In the genomic region with DNA sequence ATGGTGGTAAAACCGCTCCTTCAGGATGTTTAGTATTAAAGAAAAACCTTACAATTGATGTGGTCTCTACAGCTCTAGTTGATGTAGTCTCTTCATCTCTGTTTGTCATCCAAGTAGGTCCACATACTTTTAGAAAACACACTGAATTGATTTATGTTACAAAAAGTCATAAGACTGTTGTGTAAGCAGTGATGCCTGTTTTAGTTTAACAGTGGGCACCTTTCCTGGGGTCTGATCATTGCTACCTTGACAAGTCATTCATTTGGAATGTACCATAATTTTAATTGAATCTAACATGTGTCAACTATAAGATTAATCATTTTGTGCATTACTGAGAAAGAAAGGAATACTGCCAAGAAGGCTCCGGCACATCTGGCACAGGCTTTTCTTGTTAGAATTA, we compare ENCODE assay signal across 23 cellular contexts. TPM values are rescaled to one million over a fixed set of nuclear protein-coding genes. Genes with fewer than 3 reads are reported as not detected.
DNase-seq lines count a peak whose midpoint lies in the region; ATAC-seq, FAIRE-seq and TF ChIP-seq lines count a peak whose summit lies in the region.
"Had no signal": no experiment of that assay in that cellular context is flagged by ENCODE, and none has a peak within 500 bp of the region (broad histone marks: within the 10 kb centered on the region; RNA-seq: fewer than 3 reads in every experiment).

No MANE protein-coding gene starts in this region.

- H3K9me3 ChIP-seq in astrocyte (ENCODE audit: insufficient read depth, low read depth, low read length): no peaks in the 10 kb centered on the region
- H3K9me3 ChIP-seq in MG63: no peaks in the 10 kb centered on the region
- H3K9me3 ChIP-seq: adrenal gland, Caco-2 had no signal

- H3K4me1 ChIP-seq in astrocyte (ENCODE audit: insufficient read depth, low read length) (no peaks in the 10 kb centered on the region), foreskin keratinocyte (peaks cover 15% of the 10 kb centered on the region)
- H3K4me1 ChIP-seq: Caco-2, neural progenitor cell had no signal

- CTCF ChIA-PET in WTC11 (lab: Charles Lee): no interaction called here

- peaks cover 47% of the 10 kb centered on the region for H4K20me1 ChIP-seq in astrocyte (ENCODE audit: insufficient read depth, low read length)

- TF ChIP-seq CTCF in HFFc6 (IDR thresholded peaks at IDR 0.05) (no peak), astrocyte (IDR thresholded peaks at IDR 0.05; ENCODE audit: insufficient read depth, low read depth, low read length) (no peak), foreskin keratinocyte (conservative IDR thresholded peaks at IDR 0.05) (no peak), WTC11 (IDR thresholded peaks at IDR 0.05) (no peak)

- no peak overlapping the region for H3K4me3 Mint-ChIP-seq in HFFc6
- H3K4me3 Mint-ChIP-seq in astrocyte (ENCODE audit: unreplicated experiment): no peak overlapping the region
- no peak overlapping the region for H3K4me3 Mint-ChIP-seq in WTC11
- H3K4me3 Mint-ChIP-seq: central memory CD8-positive, alpha-beta T cell; neural progenitor cell; type B pancreatic cell had no signal

- no peak overlapping the region for H3K27ac ChIP-seq in astrocyte (ENCODE audit: low read depth, low read length)
- H3K27ac ChIP-seq in foreskin keratinocyte: no peak overlapping the region
- H3K27ac ChIP-seq: neural progenitor cell had no signal

- H3K27me3 Mint-ChIP-seq in HFFc6 (ENCODE audit: insufficient read depth) (peaks cover 2% of the 10 kb centered on the region; the same call in 1 of the 2 replicates), astrocyte (ENCODE audit: low read depth, unreplicated experiment) (no peaks in the 10 kb centered on the region), WTC11 (ENCODE audit: low read depth) (no peaks in the 10 kb centered on the region)
- H3K27me3 Mint-ChIP-seq: central memory CD8-positive, alpha-beta T cell; type B pancreatic cell had no signal

- H2AFZ ChIP-seq in astrocyte (ENCODE audit: low read depth, low read length): no peak overlapping the region
- H2AFZ ChIP-seq: neural progenitor cell had no signal

- H3K4me3 ChIP-seq in astrocyte (ENCODE audit: insufficient read depth, low read depth, low read length): no peak overlapping the region
- H3K4me3 ChIP-seq in MG63: no peak overlapping the region
- H3K4me3 ChIP-seq: adrenal gland, dorsolateral prefrontal cortex, neural progenitor cell had no signal

- no peak for FAIRE-seq in astrocyte (lab: Jason Lieb, UNC)
- FAIRE-seq: GM18507, HTR-8/SVneo had no signal

- DNase-seq in AG20443 (ENCODE audit: low spot score): peak; percentile 15
- no peak for DNase-seq in HFFc6
- peak; percentile 48 for DNase-seq in astrocyte (ENCODE audit: low read depth)
- DNase-seq in foreskin keratinocyte: peak; percentile 15 to 49
- no peak for DNase-seq in WTC11 (ENCODE audit: low spot score)
- DNase-seq in MG63: no peak
- no peak for DNase-seq in NCI-H1417 (lab: John Stamatoyannopoulos, UW)
- DNase-seq in DMS 273 treated with DMSO at 0.1 percent for 48 hours (lab: John Stamatoyannopoulos, UW): no peak
- DNase-seq: adrenal gland; AML-193; Caco-2; dorsolateral prefrontal cortex; EL; NCI-H1105 treated with DMSO at 0.1 percent for 48 hours; NCI-H524 treated with DMSO at 0.1 percent for 48 hours; stimulated activated CD4-positive, alpha-beta T cell treated with anti-CD3 and anti-CD28 coated beads, Interleukin-4, amount 100 ng/mL, for 4 hours had no signal

- peak; percentile 34 for ATAC-seq in foreskin keratinocyte
- no peak for ATAC-seq in WTC11

- no peak overlapping the region for H3K4me2 ChIP-seq in astrocyte (ENCODE audit: low read length)
- H3K4me2 ChIP-seq: neural progenitor cell had no signal

- 0 out of 2 replicates have a peak, but pooled peaks cover 11% of the 10 kb centered on the region for H3K36me3 Mint-ChIP-seq in HFFc6 (ENCODE audit: low read depth)
- peaks cover 6% of the 10 kb centered on the region for H3K36me3 Mint-ChIP-seq in astrocyte (ENCODE audit: low read depth, unreplicated experiment)
- peaks cover 8% of the 10 kb centered on the region; the same call in 1 of the 2 replicates for H3K36me3 Mint-ChIP-seq in WTC11

- H3K27me3 ChIP-seq in astrocyte (ENCODE audit: insufficient read depth, low read length) (no peaks in the 10 kb centered on the region), foreskin keratinocyte (no peaks in the 10 kb centered on the region), MG63 (no peaks in the 10 kb centered on the region)
- H3K27me3 ChIP-seq: adrenal gland, dorsolateral prefrontal cortex, neural progenitor cell had no signal

- peaks cover 61% of the 10 kb centered on the region for H3K79me2 ChIP-seq in astrocyte (ENCODE audit: insufficient read depth, low read length)

- H3K9me3 Mint-ChIP-seq in HFFc6 (no peaks in the 10 kb centered on the region), astrocyte (ENCODE audit: unreplicated experiment) (no peaks in the 10 kb centered on the region), WTC11 (no peaks in the 10 kb centered on the region)
- H3K9me3 Mint-ChIP-seq: central memory CD8-positive, alpha-beta T cell; neural progenitor cell; type B pancreatic cell had no signal

- peaks cover 8% of the 10 kb centered on the region for H3K4me1 Mint-ChIP-seq in HFFc6 (ENCODE audit: low read depth)
- H3K4me1 Mint-ChIP-seq in astrocyte (ENCODE audit: low read depth, unreplicated experiment): peaks cover 3% of the 10 kb centered on the region
- H3K4me1 Mint-ChIP-seq in WTC11: no peaks in the 10 kb centered on the region
- H3K4me1 Mint-ChIP-seq: neural progenitor cell had no signal

- H3K9ac ChIP-seq in astrocyte (ENCODE audit: low read length): no peak overlapping the region
- H3K9ac ChIP-seq: neural progenitor cell had no signal

- H3K27ac Mint-ChIP-seq in HFFc6 (0 out of 2 replicates have a peak overlapping the region, but pooled peaks have one; percentile 16), astrocyte (ENCODE audit: unreplicated experiment) (no peak overlapping the region), WTC11 (no peak overlapping the region)
- H3K27ac Mint-ChIP-seq: neural progenitor cell, type B pancreatic cell had no signal

- peaks cover 8% of the 10 kb centered on the region for H3K36me3 ChIP-seq in astrocyte (ENCODE audit: insufficient read depth, low read length)
- H3K36me3 ChIP-seq in MG63: peaks cover 55% of the 10 kb centered on the region

- POLR2A ChIA-PET in WTC11 (lab: Charles Lee): interaction anchor here (0.6 kb wide), 1 partner anchor 367 kb away, joined by 4 read pairs; no protein-coding TSS in a partner anchor

TF ChIP-seq in WTC11, 78 proteins besides CTCF, POLR2A, EP300 and RAD21 (continues in another document):
- TF ChIP-seq, protein P1, sequence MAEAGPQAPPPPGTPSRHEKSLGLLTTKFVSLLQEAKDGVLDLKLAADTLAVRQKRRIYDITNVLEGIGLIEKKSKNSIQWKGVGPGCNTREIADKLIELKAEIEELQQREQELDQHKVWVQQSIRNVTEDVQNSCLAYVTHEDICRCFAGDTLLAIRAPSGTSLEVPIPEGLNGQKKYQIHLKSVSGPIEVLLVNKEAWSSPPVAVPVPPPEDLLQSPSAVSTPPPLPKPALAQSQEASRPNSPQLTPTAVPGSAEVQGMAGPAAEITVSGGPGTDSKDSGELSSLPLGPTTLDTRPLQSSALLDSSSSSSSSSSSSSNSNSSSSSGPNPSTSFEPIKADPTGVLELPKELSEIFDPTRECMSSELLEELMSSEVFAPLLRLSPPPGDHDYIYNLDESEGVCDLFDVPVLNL (CRISPR knock-in tag; IDR thresholded peaks at IDR 0.05; ENCODE audit: borderline replicate concordance, low read depth): no peak
- TF ChIP-seq NFATC4 (CRISPR knock-in tag; IDR thresholded peaks at IDR 0.05) (no peak), IRF2 (CRISPR knock-in tag; IDR thresholded peaks at IDR 0.05; ENCODE audit: borderline replicate concordance, low read depth) (no peak), CREM (CRISPR knock-in tag; IDR thresholded peaks at IDR 0.05) (no peak), JAZF1 (CRISPR knock-in tag; IDR thresholded peaks at IDR 0.05) (no peak)
- TF ChIP-seq, protein P2, sequence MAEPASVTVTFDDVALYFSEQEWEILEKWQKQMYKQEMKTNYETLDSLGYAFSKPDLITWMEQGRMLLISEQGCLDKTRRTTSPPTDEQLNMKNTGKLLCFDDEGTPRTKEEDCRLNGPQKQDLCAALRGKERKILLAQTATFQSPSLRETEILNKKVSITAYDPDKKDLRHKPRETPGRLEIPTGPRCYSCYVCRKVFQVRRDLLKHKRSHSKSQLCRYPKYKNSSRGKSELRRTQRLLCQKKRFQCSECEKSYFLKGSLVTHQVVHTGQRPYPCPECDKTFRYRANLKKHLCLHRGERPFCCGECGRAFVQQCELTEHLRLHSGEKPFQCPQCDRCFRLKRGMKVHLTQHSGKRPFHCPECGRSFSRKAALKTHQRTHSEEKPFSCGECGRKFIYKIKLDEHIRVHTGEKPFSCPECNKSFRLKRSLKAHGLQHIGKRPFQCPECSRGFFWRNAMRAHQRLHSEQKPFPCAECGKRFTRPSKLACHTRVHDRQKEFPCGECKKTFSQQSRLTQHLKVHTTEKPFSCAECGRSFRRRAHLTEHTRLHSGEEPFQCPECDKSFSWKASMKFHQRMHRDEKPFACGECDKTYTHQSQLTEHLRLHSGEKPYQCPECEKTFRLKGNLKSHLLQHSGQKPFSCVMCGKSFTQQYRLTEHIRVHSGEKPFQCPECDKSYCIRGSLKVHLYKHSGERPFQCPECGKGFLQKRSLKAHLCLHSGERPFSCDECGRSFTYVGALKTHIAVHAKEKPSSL (CRISPR knock-in tag; conservative IDR thresholded peaks at IDR 0.05): no peak
- TF ChIP-seq, protein P3, sequence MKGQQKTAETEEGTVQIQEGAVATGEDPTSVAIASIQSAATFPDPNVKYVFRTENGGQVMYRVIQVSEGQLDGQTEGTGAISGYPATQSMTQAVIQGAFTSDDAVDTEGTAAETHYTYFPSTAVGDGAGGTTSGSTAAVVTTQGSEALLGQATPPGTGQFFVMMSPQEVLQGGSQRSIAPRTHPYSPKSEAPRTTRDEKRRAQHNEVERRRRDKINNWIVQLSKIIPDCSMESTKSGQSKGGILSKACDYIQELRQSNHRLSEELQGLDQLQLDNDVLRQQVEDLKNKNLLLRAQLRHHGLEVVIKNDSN (CRISPR knock-in tag; IDR thresholded peaks at IDR 0.05): no peak

RNA-seq across cellular contexts. Expression of gene GIGYF2, which starts 34.3 kb away (rescaled TPM):
- total RNA-seq in HFFc6 (2021; fragmentation: NEBNext Ultra II Directional; extraction: Animal tissue kit (Norgen Biotek cat#: 25700)): 10 to 100 TPM; 36.9 to 44.6 (median 42.3) TPM
- total RNA-seq in astrocyte: 40.9 and 47.1 TPM in 2 replicates
- 39.5 and 40.8 TPM in 2 replicates for total RNA-seq in foreskin keratinocyte
- polyA plus RNA-seq in foreskin keratinocyte: 8.8 and 9.1 TPM in 2 replicates
- total RNA-seq in WTC11 (2021): 49.3 to 53.1 TPM (median 52.0 TPM) in 3 replicates
- total RNA-seq in MG63 (2014; rRNA removed; shearing (Covaris generic); ENCODE audit: low replicate concordance): 32.9 and 37.4 TPM in 2 replicates

RNA-seq across cellular contexts. Expression of gene KCNJ13, which starts 44.9 kb away (rescaled TPM):
- total RNA-seq in HFFc6 (2021; fragmentation: NEBNext Ultra II Directional; extraction: Animal tissue kit (Norgen Biotek cat#: 25700)): not detected
- not detected in 2 replicates for total RNA-seq in astrocyte
- not detected in 2 replicates for total RNA-seq in foreskin keratinocyte
- polyA plus RNA-seq in foreskin keratinocyte: not detected in 2 replicates
- not detected in 3 replicates for total RNA-seq in WTC11 (2021)
- not detected in 2 replicates for total RNA-seq in MG63 (2014; rRNA removed; shearing (Covaris generic); ENCODE audit: low replicate concordance)
- total RNA-seq: adrenal gland, epithelial cell of proximal tubule, LHCN-M2 had no signal
- polyA plus RNA-seq: adrenal gland had no signal

Comparison
In these comparisons a context has a peak if more than half of its experiments do, and no peak if none do; other contexts are left out.
1. DNase-seq: peak in AG20443 (single experiment), astrocyte (single experiment) and foreskin keratinocyte (2 of 2); none in HFFc6 (single experiment), WTC11 (single experiment), MG63 (single experiment), NCI-H1417 (0 of 3) and DMS 273 treated with DMSO at 0.1 percent for 48 hours (single experiment).